ENCODE assay signal across 19 cellular contexts in genomic region chr9:104948277-104948676, GRCh38. TPM values are rescaled to one million over a fixed set of nuclear protein-coding genes. Genes with fewer than 3 reads are reported as not detected.
DNase-seq lines count a peak whose midpoint lies in the region; ATAC-seq and TF ChIP-seq lines count a peak whose summit lies in the region.
"Had no signal": no experiment of that assay in that cellular context is flagged by ENCODE, and none has a peak within 500 bp of the region (broad histone marks: within the 10 kb centered on the region; RNA-seq: fewer than 3 reads in every experiment).

No MANE protein-coding gene starts in this region.

- no peaks in the 10 kb centered on the region for H3K36me3 ChIP-seq in mammary epithelial cell (ENCODE audit: insufficient read depth, low read length)

- no peak overlapping the region for H3K9ac ChIP-seq in mammary epithelial cell (ENCODE audit: insufficient read depth, low read length)

- H3K36me3 Mint-ChIP-seq in MCF 10A (ENCODE audit: insufficient read depth, unreplicated experiment), result no peaks in the 10 kb centered on the region
- H3K36me3 Mint-ChIP-seq in activated T-helper 17 cell treated with anti-CD3 and anti-CD28 coated beads, Interleukin-2, amount 50 U/mL, for 72 hours (ENCODE audit: low read depth), result no peaks in the 10 kb centered on the region

- H3K4me2 ChIP-seq in mammary epithelial cell (ENCODE audit: insufficient read depth, low read depth, low read length), result no peak overlapping the region

- no peaks in the 10 kb centered on the region for H4K20me1 ChIP-seq in mammary epithelial cell (ENCODE audit: insufficient read depth, low read length)

- POLR2A ChIA-PET in MCF 10A (lab: Yijun Ruan, JAX), result no interaction called here

- no peak overlapping the region for H2AFZ ChIP-seq in mammary epithelial cell (ENCODE audit: low read depth, low read length)

- no peaks in the 10 kb centered on the region for H3K79me2 ChIP-seq in mammary epithelial cell (ENCODE audit: insufficient read depth, low read length)

- intact Hi-C loops in mammary epithelial cell (cut with micrococcal nuclease) (no loop called here), MCF 10A (cut with micrococcal nuclease) (no loop called here), left colon (cut with DNase I, micrococcal nuclease) (no loop called here)

- H3K4me1 ChIP-seq in mammary epithelial cell (ENCODE audit: insufficient read depth, low read length), result no peaks in the 10 kb centered on the region

- dilution Hi-C loops in mammary epithelial cell (cut with HindIII; ENCODE audit: low sequenced_read_pairs), result no loop called here

- 39% methylated on average over 3 of the region's 3 CpGs for WGBS in mammary epithelial cell (ENCODE audit: low coverage, missing lambda C conversion rate)

- BruUV-seq in mammary epithelial cell (replicated peaks; lab: Mats Ljungman, UMichigan), result no TSS peak
- no TSS peak for BruUV-seq in MCF 10A (replicated peaks; lab: Mats Ljungman, UMichigan)

- H3K27me3 ChIP-seq in mammary epithelial cell (ENCODE audit: insufficient read depth, low read length), result no peaks in the 10 kb centered on the region

- DNase-seq in mammary epithelial cell (peak; percentile 54), MCF 10A (ENCODE audit: unreplicated experiment) (no peak), HT1080 (ENCODE audit: low read depth) (peak; percentile 37), left colon (no peak), CD1c-positive myeloid dendritic cell (ENCODE audit: extremely low spot score) (no peak), NCI-H446 treated with DMSO at 0.1 percent for 48 hours (lab: John Stamatoyannopoulos, UW) (no peak)
- no peak for DNase-seq in activated T-cell treated with anti-CD3 and anti-CD28 coated beads, Interleukin-2, amount 50 U/mL, for 1 hour
- DNase-seq: C1 segment of cervical spinal cord, DMS79, H7, NCI-H1048, NCI-H1436, NCI-H1930, NCI-H345, NCI-H526 had no signal

- ATAC-seq in activated T-helper 17 cell treated with anti-CD3 and anti-CD28 coated beads, Interleukin-2, amount 50 U/mL, for 72 hours (replicated peaks), result peak; percentile 76
- peak; percentile 56 for ATAC-seq in left colon
- ATAC-seq: K562, Panc1 had no signal

- CTCF ChIA-PET in mammary epithelial cell (lab: Charles Lee; ENCODE audit: low non-redundant PET) (no interaction called here), MCF 10A (lab: Yijun Ruan, JAX) (interaction anchor here (1.6 kb wide), 1 partner anchor 11 kb away, joined by 3 read pairs; no protein-coding TSS in a partner anchor)

- H3K27ac Mint-ChIP-seq in MCF 10A (ENCODE audit: low read depth, unreplicated experiment), result no peak overlapping the region
- no peak overlapping the region for H3K27ac Mint-ChIP-seq in activated T-helper 17 cell treated with anti-CD3 and anti-CD28 coated beads, Interleukin-2, amount 50 U/mL, for 72 hours

- H3K9me3 Mint-ChIP-seq in MCF 10A (ENCODE audit: unreplicated experiment), result no peaks in the 10 kb centered on the region
- H3K9me3 Mint-ChIP-seq in activated T-helper 17 cell treated with anti-CD3 and anti-CD28 coated beads, Interleukin-2, amount 50 U/mL, for 72 hours, result no peaks in the 10 kb centered on the region

- TF ChIP-seq CTCF in mammary epithelial cell (conservative IDR thresholded peaks at IDR 0.05 in 1 of 2, IDR thresholded peaks at IDR 0.05 in 1 of 2; ENCODE audit: extremely low read depth in 1 of 2, insufficient read depth in 1 of 2, low read depth in 1 of 2, low read length in 2 of 2), result no peak
- TF ChIP-seq CTCF in MCF 10A (IDR thresholded peaks at IDR 0.05; ENCODE audit: unreplicated experiment), result no peak

- H3K4me3 Mint-ChIP-seq in MCF 10A (ENCODE audit: unreplicated experiment), result no peak overlapping the region
- H3K4me3 Mint-ChIP-seq in activated T-helper 17 cell treated with anti-CD3 and anti-CD28 coated beads, Interleukin-2, amount 50 U/mL, for 72 hours, result no peak overlapping the region

- no peaks in the 10 kb centered on the region for H3K27me3 Mint-ChIP-seq in MCF 10A (ENCODE audit: insufficient read depth, unreplicated experiment)
- H3K27me3 Mint-ChIP-seq in activated T-helper 17 cell treated with anti-CD3 and anti-CD28 coated beads, Interleukin-2, amount 50 U/mL, for 72 hours, result no peaks in the 10 kb centered on the region

- H3K4me1 Mint-ChIP-seq in MCF 10A (ENCODE audit: insufficient read depth, unreplicated experiment), result no peaks in the 10 kb centered on the region
- H3K4me1 Mint-ChIP-seq in activated T-helper 17 cell treated with anti-CD3 and anti-CD28 coated beads, Interleukin-2, amount 50 U/mL, for 72 hours, result no peaks in the 10 kb centered on the region

- no peaks in the 10 kb centered on the region for H3K9me3 ChIP-seq in mammary epithelial cell (replicated peaks; ENCODE audit: insufficient read depth, low read length)

- H3K27ac ChIP-seq in mammary epithelial cell (ENCODE audit: insufficient read depth, low read depth, low read length), result no peak overlapping the region
- H3K27ac ChIP-seq: SK-N-MC had no signal

- in situ Hi-C loops in mammary epithelial cell (cut with MboI; ENCODE audit: low sequenced_read_pairs in 2 of 2), result no loop called here

- H3K4me3 ChIP-seq in mammary epithelial cell (replicated peaks in 1 of 3; ENCODE audit: insufficient read depth in 1 of 3, low read depth in 2 of 3, low read length in 3 of 3), result no peak overlapping the region
- H3K4me3 ChIP-seq: K562, SK-N-MC had no signal

RNA-seq across cellular contexts. Expression of gene ABCA1, which starts 20.3 kb away (rescaled TPM):
- 10 to 100 TPM; 22.5 to 48.2 TPM for total RNA-seq in mammary epithelial cell
- 5.7 TPM for polyA plus RNA-seq in mammary epithelial cell
- polyA minus RNA-seq in mammary epithelial cell, result 31.9 TPM
- total RNA-seq in MCF 10A (2022), result 0.15 and 0.28 TPM in 2 replicates
- 6.3 and 6.4 TPM in 2 replicates for total RNA-seq in HT1080 (2014; rRNA removed; shearing (Covaris generic))
- 4.3 and 5.2 TPM in 2 replicates for polyA plus RNA-seq in HT1080 (2015; cell fraction: cytosol; rRNA removed)
- polyA plus RNA-seq in HT1080 (2015; cell fraction: nucleus; rRNA removed), result 24.6 and 25.1 TPM in 2 replicates
- 1 to 10 TPM; 4.3 to 5.4 TPM for total RNA-seq in activated T-helper 17 cell treated with anti-CD3 and anti-CD28 coated beads, Interleukin-2, amount 50 U/mL, for 72 hours
- total RNA-seq in left colon, result 10 to 100 TPM; 11.8 to 44.5 TPM

Comparison
In these comparisons a context has a peak if more than half of its experiments do, and no peak if none do; other contexts are left out.
1. DNase-seq: peak in mammary epithelial cell (single experiment) and HT1080 (single experiment); none in MCF 10A (single experiment), left colon (0 of 2), CD1c-positive myeloid dendritic cell (single experiment), NCI-H446 treated with DMSO at 0.1 percent for 48 hours (single experiment) and activated T-cell treated with anti-CD3 and anti-CD28 coated beads, Interleukin-2, amount 50 U/mL, for 1 hour (single experiment).